Comparison of ENCODE assay signal across 24 cellular contexts in the genomic region with DNA sequence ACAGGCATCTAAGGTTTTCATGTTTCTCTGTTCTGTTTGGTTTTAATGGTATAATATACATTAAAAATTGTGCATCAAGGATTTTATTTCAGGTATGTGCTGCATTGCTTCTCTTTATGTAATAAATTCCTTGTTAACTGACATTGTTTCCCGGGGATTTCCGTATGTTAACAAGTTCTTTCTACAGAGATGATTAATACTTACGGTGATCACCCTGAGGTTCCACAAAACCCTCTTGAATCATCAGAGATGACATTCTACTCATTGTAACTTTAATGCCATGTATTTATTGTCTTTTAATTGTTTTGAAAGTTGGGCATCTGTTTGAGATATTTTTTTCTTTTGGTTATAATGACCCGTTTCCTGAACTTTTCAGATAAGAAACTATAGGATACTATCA. TPM values are rescaled to one million over a fixed set of nuclear protein-coding genes. Genes with fewer than 3 reads are reported as not detected.
A peak's percentile ranks its signal among the peaks of the same experiment; 100 is the strongest.
DNase-seq lines count a peak whose midpoint lies in the region; ATAC-seq, FAIRE-seq and TF ChIP-seq lines count a peak whose summit lies in the region.
"Had no signal": no experiment of that assay in that cellular context is flagged by ENCODE, and none has a peak within 500 bp of the region (broad histone marks: within the 10 kb centered on the region; RNA-seq: fewer than 3 reads in every experiment).

No MANE protein-coding gene starts in this region.

- POLR2A ChIA-PET in Caco-2 (lab: Charles Lee): no interaction called here

- TF ChIP-seq CTCF in HFFc6 (IDR thresholded peaks at IDR 0.05): no peak
- TF ChIP-seq CTCF in astrocyte (IDR thresholded peaks at IDR 0.05; ENCODE audit: insufficient read depth, low read depth, low read length): no peak
- TF ChIP-seq CTCF in Caco-2 (IDR thresholded peaks at IDR 0.05; ENCODE audit: insufficient read depth in 1 of 2, low read depth in 1 of 2, low read length in 1 of 2, severe bottlenecking in 1 of 2, unreplicated experiment in 1 of 2): no peak

- CTCF ChIA-PET in Caco-2 (lab: Charles Lee): no interaction called here

- H3K4me1 Mint-ChIP-seq in HFFc6 (ENCODE audit: low read depth): peaks cover 79% of the 10 kb centered on the region
- peaks cover 48% of the 10 kb centered on the region for H3K4me1 Mint-ChIP-seq in astrocyte (ENCODE audit: low read depth, unreplicated experiment)
- peaks cover 23% of the 10 kb centered on the region for H3K4me1 Mint-ChIP-seq in Caco-2 (ENCODE audit: low read depth, unreplicated experiment)

- H3K27me3 Mint-ChIP-seq in HFFc6 (ENCODE audit: insufficient read depth) (no peaks in the 10 kb centered on the region), astrocyte (ENCODE audit: low read depth, unreplicated experiment) (no peaks in the 10 kb centered on the region), Caco-2 (ENCODE audit: insufficient read depth, unreplicated experiment) (no peaks in the 10 kb centered on the region)
- H3K27me3 Mint-ChIP-seq: activated CD4-positive, alpha-beta memory T cell treated with anti-CD3 and anti-CD28 coated beads for 36 hours; naive thymus-derived CD8-positive, alpha-beta T cell had no signal

- H3K36me3 Mint-ChIP-seq in HFFc6 (ENCODE audit: low read depth) (peaks cover 6% of the 10 kb centered on the region; the same call in 1 of the 2 replicates), astrocyte (ENCODE audit: low read depth, unreplicated experiment) (no peaks in the 10 kb centered on the region), Caco-2 (ENCODE audit: insufficient read depth, unreplicated experiment) (peaks cover 5% of the 10 kb centered on the region)
- H3K36me3 Mint-ChIP-seq: activated CD4-positive, alpha-beta memory T cell treated with anti-CD3 and anti-CD28 coated beads for 36 hours; CD14-positive monocyte; naive thymus-derived CD8-positive, alpha-beta T cell had no signal

- H3K4me1 ChIP-seq in astrocyte (ENCODE audit: insufficient read depth, low read length) (peaks cover 36% of the 10 kb centered on the region), Caco-2 (peaks cover 42% of the 10 kb centered on the region)

- H3K4me2 ChIP-seq in astrocyte (ENCODE audit: low read length): no peak overlapping the region

- H2AFZ ChIP-seq in astrocyte (ENCODE audit: low read depth, low read length): no peak overlapping the region

- H3K4me3 ChIP-seq in astrocyte (ENCODE audit: insufficient read depth, low read depth, low read length) (no peak overlapping the region), Caco-2 (ENCODE audit: low read depth, low read length) (no peak overlapping the region)
- H3K4me3 ChIP-seq: ascending aorta, K562, sigmoid colon had no signal

- H4K20me1 ChIP-seq in astrocyte (ENCODE audit: insufficient read depth, low read length): peaks cover 6% of the 10 kb centered on the region

- H3K9me3 ChIP-seq in astrocyte (ENCODE audit: insufficient read depth, low read depth, low read length) (no peaks in the 10 kb centered on the region), Caco-2 (no peaks in the 10 kb centered on the region)
- H3K9me3 ChIP-seq: ascending aorta, sigmoid colon had no signal

- no peak overlapping the region for H3K9ac ChIP-seq in astrocyte (ENCODE audit: low read length)

- no TSS peak for BruUV-seq in Caco-2 (replicated peaks; lab: Mats Ljungman, UMichigan)

- peak; percentile 11 for DNase-seq in Daoy (ENCODE audit: low read depth)
- DNase-seq in HFFc6: peak; percentile 23
- DNase-seq in astrocyte (ENCODE audit: low read depth): peak; percentile 33
- DNase-seq in iris pigment epithelial cell (ENCODE audit: low read depth): peak; percentile 80
- no peak for DNase-seq in Caco-2
- no peak for DNase-seq in mucosa of gallbladder (ENCODE audit: low spot score)
- DNase-seq: activated CD4-positive, alpha-beta memory T cell treated with anti-CD3 and anti-CD28 coated beads for 36 hours; activated naive CD4-positive, alpha-beta T cell treated with Interleukin-2 at 50 U/mL for 16 hours; activated T-cell treated with anti-CD3 and anti-CD28 coated beads for 4 hours; cerebellar nuclear complex; DMS 273 treated with DMSO at 0.1 percent for 48 hours; effector CD8-positive, alpha-beta T cell; GDM1; HCEC 1CT; MM.1S; naive thymus-derived CD8-positive, alpha-beta T cell; NCI-H1436 treated with DMSO at 0.1 percent for 48 hours; NCI-H524 treated with DMSO at 0.1 percent for 48 hours; sigmoid colon had no signal

- H3K27ac Mint-ChIP-seq in HFFc6 (peak overlapping the region; percentile 24; the same call in 1 of the 2 replicates), astrocyte (ENCODE audit: unreplicated experiment) (peak overlapping the region; percentile 85), Caco-2 (ENCODE audit: unreplicated experiment) (no peak overlapping the region)
- H3K27ac Mint-ChIP-seq: activated CD4-positive, alpha-beta memory T cell treated with anti-CD3 and anti-CD28 coated beads for 36 hours; naive thymus-derived CD8-positive, alpha-beta T cell had no signal

- peaks cover 41% of the 10 kb centered on the region for H3K79me2 ChIP-seq in astrocyte (ENCODE audit: insufficient read depth, low read length)

- H3K4me3 Mint-ChIP-seq in HFFc6 (no peak overlapping the region), astrocyte (ENCODE audit: unreplicated experiment) (no peak overlapping the region), Caco-2 (ENCODE audit: unreplicated experiment) (no peak overlapping the region)
- H3K4me3 Mint-ChIP-seq: activated CD4-positive, alpha-beta memory T cell treated with anti-CD3 and anti-CD28 coated beads for 36 hours; CD14-positive monocyte; naive thymus-derived CD8-positive, alpha-beta T cell had no signal

- no peak for FAIRE-seq in astrocyte (lab: Jason Lieb, UNC)
- FAIRE-seq: K562, urothelium cell line had no signal

- intact Hi-C loops in Caco-2 (cut with micrococcal nuclease; ENCODE audit: unreplicated experiment): no loop called here

- ATAC-seq in GM18867 (IDR thresholded peaks at IDR 0.05; ENCODE audit: unreplicated experiment): no peak
- ATAC-seq: K562; naive thymus-derived CD8-positive, alpha-beta T cell had no signal

- H3K9me3 Mint-ChIP-seq in HFFc6: no peaks in the 10 kb centered on the region
- no peaks in the 10 kb centered on the region for H3K9me3 Mint-ChIP-seq in astrocyte (ENCODE audit: unreplicated experiment)
- no peaks in the 10 kb centered on the region for H3K9me3 Mint-ChIP-seq in Caco-2 (ENCODE audit: unreplicated experiment)
- H3K9me3 Mint-ChIP-seq: activated CD4-positive, alpha-beta memory T cell treated with anti-CD3 and anti-CD28 coated beads for 36 hours; CD14-positive monocyte; naive thymus-derived CD8-positive, alpha-beta T cell had no signal

- no peaks in the 10 kb centered on the region for H3K27me3 ChIP-seq in astrocyte (ENCODE audit: insufficient read depth, low read length)
- H3K27me3 ChIP-seq in Caco-2 (replicated peaks; ENCODE audit: control insufficient read depth, insufficient read depth, low read length): no peaks in the 10 kb centered on the region
- H3K27me3 ChIP-seq: ascending aorta, sigmoid colon had no signal

- H3K36me3 ChIP-seq in astrocyte (ENCODE audit: insufficient read depth, low read length) (no peaks in the 10 kb centered on the region), Caco-2 (ENCODE audit: control insufficient read depth, insufficient read depth, low read length) (no peaks in the 10 kb centered on the region)
- H3K36me3 ChIP-seq: sigmoid colon had no signal

- H3K27ac ChIP-seq in astrocyte (ENCODE audit: low read depth, low read length): no peak overlapping the region
- H3K27ac ChIP-seq: ascending aorta had no signal

RNA-seq across cellular contexts. Expression of a gene that starts 37.5 kb away (rescaled TPM):
- 7.7 and 9.4 TPM in 2 replicates for total RNA-seq in Daoy (2014; rRNA removed; shearing (Covaris generic))
- total RNA-seq in HFFc6 (2021; fragmentation: NEBNext Ultra II Directional; extraction: Animal tissue kit (Norgen Biotek cat#: 25700)): 10 to 100 TPM; 31.1 to 37.1 (median 32.3) TPM
- 23.4 and 28.0 TPM in 2 replicates for total RNA-seq in astrocyte
- total RNA-seq in Caco-2 (2022): 33.2 and 36.6 TPM in 2 replicates
- total RNA-seq in mucosa of gallbladder: 52.2 TPM

Comparison
In these comparisons a context has a peak if more than half of its experiments do, and no peak if none do; other contexts are left out.
1. DNase-seq: peak in Daoy (single experiment), HFFc6 (single experiment), astrocyte (single experiment) and iris pigment epithelial cell (single experiment); none in Caco-2 (0 of 2) and mucosa of gallbladder (single experiment).